1 cellular context compared by ENCODE assay signal in genomic region chr6:43575105-43575771, GRCh38.
A peak's percentile ranks its signal among the peaks of the same experiment; 100 is the strongest.
TF ChIP-seq lines count a peak whose summit lies in the region.

No MANE protein-coding gene starts in this region.

TF ChIP-seq in IMR-90, 13 proteins besides CTCF, POLR2A, EP300 and RAD21:
- TF ChIP-seq, protein P1, sequence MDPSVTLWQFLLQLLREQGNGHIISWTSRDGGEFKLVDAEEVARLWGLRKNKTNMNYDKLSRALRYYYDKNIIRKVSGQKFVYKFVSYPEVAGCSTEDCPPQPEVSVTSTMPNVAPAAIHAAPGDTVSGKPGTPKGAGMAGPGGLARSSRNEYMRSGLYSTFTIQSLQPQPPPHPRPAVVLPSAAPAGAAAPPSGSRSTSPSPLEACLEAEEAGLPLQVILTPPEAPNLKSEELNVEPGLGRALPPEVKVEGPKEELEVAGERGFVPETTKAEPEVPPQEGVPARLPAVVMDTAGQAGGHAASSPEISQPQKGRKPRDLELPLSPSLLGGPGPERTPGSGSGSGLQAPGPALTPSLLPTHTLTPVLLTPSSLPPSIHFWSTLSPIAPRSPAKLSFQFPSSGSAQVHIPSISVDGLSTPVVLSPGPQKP (IDR thresholded peaks at IDR 0.05; ENCODE audit: borderline replicate concordance, low read depth, low read length) = no peak
- TF ChIP-seq RCOR1 (IDR thresholded peaks at IDR 0.05; ENCODE audit: insufficient replicate concordance, low read length) (no peak), NFE2L2 (IDR thresholded peaks at IDR 0.05; ENCODE audit: low read depth, low read length) (no peak), BHLHE40 (IDR thresholded peaks at IDR 0.05; ENCODE audit: low read depth, low read length) (peak; percentile 44; the same call in 1 of the 2 replicates), MAFK (IDR thresholded peaks at IDR 0.05; ENCODE audit: low read depth, low read length) (no peak), MXI1 (IDR thresholded peaks at IDR 0.05; ENCODE audit: borderline replicate concordance, low read depth, low read length) (peak; percentile 92), RFX5 (IDR thresholded peaks at IDR 0.05; ENCODE audit: low read depth, low read length) (no peak), CEBPB (IDR thresholded peaks at IDR 0.05; ENCODE audit: low read depth, low read length) (no peak), MAZ (IDR thresholded peaks at IDR 0.05; ENCODE audit: borderline replicate concordance, low read depth, low read length) (no peak), SMC3 (IDR thresholded peaks at IDR 0.05; ENCODE audit: low read depth, low read length) (no peak), FOS (IDR thresholded peaks at IDR 0.05; ENCODE audit: low read depth, low read length) (no peak), CHD1 (IDR thresholded peaks at IDR 0.05; ENCODE audit: low read depth, low read length) (no peak)
- TF ChIP-seq, protein P2, sequence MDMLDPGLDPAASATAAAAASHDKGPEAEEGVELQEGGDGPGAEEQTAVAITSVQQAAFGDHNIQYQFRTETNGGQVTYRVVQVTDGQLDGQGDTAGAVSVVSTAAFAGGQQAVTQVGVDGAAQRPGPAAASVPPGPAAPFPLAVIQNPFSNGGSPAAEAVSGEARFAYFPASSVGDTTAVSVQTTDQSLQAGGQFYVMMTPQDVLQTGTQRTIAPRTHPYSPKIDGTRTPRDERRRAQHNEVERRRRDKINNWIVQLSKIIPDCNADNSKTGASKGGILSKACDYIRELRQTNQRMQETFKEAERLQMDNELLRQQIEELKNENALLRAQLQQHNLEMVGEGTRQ (IDR thresholded peaks at IDR 0.05; ENCODE audit: low read depth, low read length) = no peak
